17 cellular contexts compared by ENCODE assay signal in the genomic region with DNA sequence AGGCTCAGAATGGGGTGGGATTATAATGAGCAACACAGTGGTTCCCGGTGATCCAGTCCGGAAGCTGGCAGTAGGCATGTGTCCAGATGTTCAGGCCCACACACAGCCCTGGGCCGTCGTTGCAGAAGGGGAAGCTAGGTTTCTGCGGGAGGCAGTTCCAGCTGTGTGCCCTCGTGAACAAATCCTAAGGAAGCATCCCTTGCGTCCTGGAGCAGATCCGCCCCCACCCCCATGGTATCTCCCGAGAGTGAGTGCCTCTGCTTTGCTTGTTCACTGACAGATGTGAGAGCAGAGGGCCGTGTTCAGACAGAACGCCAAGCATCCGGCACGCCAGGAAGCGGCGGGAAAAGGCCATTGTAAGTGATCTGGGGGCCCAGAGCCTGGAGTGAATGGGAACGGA.
DNase-seq lines count a peak whose midpoint lies in the region; ATAC-seq and TF ChIP-seq lines count a peak whose summit lies in the region.
"Had no signal": no experiment of that assay in that cellular context is flagged by ENCODE, and none has a peak within 500 bp of the region (broad histone marks: within the 10 kb centered on the region; RNA-seq: fewer than 3 reads in every experiment).

No MANE protein-coding gene starts in this region.

- H3K27ac Mint-ChIP-seq in activated CD4-positive, alpha-beta T cell treated with anti-CD3 and anti-CD28 coated beads, Interleukin-2, amount 10 ng/mL, durations not matched to agents 7 days and 5 days, result no peak overlapping the region
- H3K27ac Mint-ChIP-seq: activated CD4-positive, alpha-beta T cell treated with anti-CD3 and anti-CD28 coated beads, Interleukin-2, amount 10 ng/mL, durations not matched to agents 24 days and 14 days; activated naive CD4-positive, alpha-beta T cell treated with anti-CD3 and anti-CD28 coated beads, Interleukin-2, amount 10 ng/mL, durations not matched to agents 7 days and 5 days had no signal

- no peak overlapping the region for H2AK5ac ChIP-seq in neuronal stem cell (ENCODE audit: low read depth, low read length)

- no peaks in the 10 kb centered on the region for H3K9me3 Mint-ChIP-seq in activated CD4-positive, alpha-beta T cell treated with anti-CD3 and anti-CD28 coated beads, Interleukin-2, amount 10 ng/mL, durations not matched to agents 7 days and 5 days
- H3K9me3 Mint-ChIP-seq: activated CD4-positive, alpha-beta T cell treated with anti-CD3 and anti-CD28 coated beads, Interleukin-2, amount 10 ng/mL, durations not matched to agents 24 days and 14 days; activated naive CD4-positive, alpha-beta T cell treated with anti-CD3 and anti-CD28 coated beads, Interleukin-2, amount 10 ng/mL, durations not matched to agents 7 days and 5 days had no signal

- no peak overlapping the region for H2BK120ac ChIP-seq in neuronal stem cell (ENCODE audit: low read depth, low read length)

- H3K4me3 Mint-ChIP-seq in activated CD4-positive, alpha-beta T cell treated with anti-CD3 and anti-CD28 coated beads, Interleukin-2, amount 10 ng/mL, durations not matched to agents 7 days and 5 days, result no peak overlapping the region
- H3K4me3 Mint-ChIP-seq: activated CD4-positive, alpha-beta T cell treated with anti-CD3 and anti-CD28 coated beads, Interleukin-2, amount 10 ng/mL, durations not matched to agents 24 days and 14 days; activated naive CD4-positive, alpha-beta T cell treated with anti-CD3 and anti-CD28 coated beads, Interleukin-2, amount 10 ng/mL, durations not matched to agents 7 days and 5 days had no signal

- H3K27me3 ChIP-seq in neuronal stem cell (ENCODE audit: control insufficient read depth in 3 of 3, insufficient read depth in 3 of 3, low read depth in 1 of 3, low read length in 3 of 3) (no peaks in the 10 kb centered on the region), thyroid gland (no peaks in the 10 kb centered on the region)
- H3K27me3 ChIP-seq: BLaER1, brain microvascular endothelial cell, neutrophil had no signal

- no peak overlapping the region for H3K18ac ChIP-seq in neuronal stem cell (ENCODE audit: low read length)

- ATAC-seq in HG03520 (IDR thresholded peaks at IDR 0.05; ENCODE audit: unreplicated experiment), result no peak

- no peaks in the 10 kb centered on the region for H3K9me3 ChIP-seq in neuronal stem cell (replicated peaks in 1 of 2; ENCODE audit: control insufficient read depth in 2 of 2, insufficient read depth in 1 of 2, low read depth in 1 of 2, low read length in 2 of 2)
- H3K9me3 ChIP-seq in thyroid gland, result no peaks in the 10 kb centered on the region
- H3K9me3 ChIP-seq: BLaER1, neutrophil had no signal

- no CpG with 5 or more reads among the region's 16 CpGs for WGBS in neuronal stem cell (ENCODE audit: extremely low coverage in 2 of 2, insufficient read length in 2 of 2, insufficient replicate concordance in 1 of 2), 2 donors
- WGBS in thyroid gland, 2 donors, result 66 to 69% methylated on average over 16 of the region's 16 CpGs

- peak; percentile 13 for DNase-seq in GM03348 (ENCODE audit: low spot score)
- DNase-seq in head of caudate nucleus, result peak in 23 of 42 donors; percentile 17 to 60 (median 39)
- no peak for DNase-seq in neuronal stem cell (ENCODE audit: low spot score)
- DNase-seq in thyroid gland, result no peak
- no peak for DNase-seq in NCI-H446 (lab: John Stamatoyannopoulos, UW)
- DNase-seq in activated CD4-positive, alpha-beta T cell treated with anti-CD3 and anti-CD28 coated beads, Interleukin-2, amount 10 ng/mL, durations not matched to agents 7 days and 5 days, result no peak
- DNase-seq: activated CD4-positive, alpha-beta T cell treated with anti-CD3 and anti-CD28 coated beads, Interleukin-2, amount 10 ng/mL, durations not matched to agents 24 days and 14 days; activated naive CD4-positive, alpha-beta T cell treated with anti-CD3 and anti-CD28 coated beads, Interleukin-2, amount 10 ng/mL, durations not matched to agents 7 days and 5 days; NCI-H1930; stimulated activated CD4-positive, alpha-beta T cell treated with anti-CD3 and anti-CD28 coated beads, Interleukin-4, amount 100 ng/mL, for 24 hours; stimulated activated CD8-positive, alpha-beta memory T cell treated with anti-CD3 and anti-CD28 coated beads, Interleukin-4, amount 100 ng/mL, for 48 hours had no signal

- POLR2A ChIA-PET in activated CD4-positive, alpha-beta T cell treated with anti-CD3 and anti-CD28 coated beads, Interleukin-2, amount 10 ng/mL, durations not matched to agents 7 days and 5 days (lab: Charles Lee), result no interaction called here

- no peaks in the 10 kb centered on the region for H3K79me1 ChIP-seq in neuronal stem cell (ENCODE audit: low read depth, low read length)

- CTCF ChIA-PET in activated CD4-positive, alpha-beta T cell treated with anti-CD3 and anti-CD28 coated beads, Interleukin-2, amount 10 ng/mL, durations not matched to agents 7 days and 5 days (lab: Charles Lee), result interaction anchor here (0.8 to 9.0 kb wide), 5 partner anchors 8 to 243 kb away, joined by 3 to 59 read pairs (median 9); no protein-coding TSS in a partner anchor

- H3K36me3 ChIP-seq in neuronal stem cell (replicated peaks in 1 of 2; ENCODE audit: control insufficient read depth in 2 of 2, insufficient read depth in 2 of 2, low read length in 2 of 2) (no peaks in the 10 kb centered on the region), thyroid gland (no peaks in the 10 kb centered on the region)
- H3K36me3 ChIP-seq: brain microvascular endothelial cell, neutrophil had no signal

- H4K91ac ChIP-seq in neuronal stem cell (ENCODE audit: low read depth, low read length, poor library complexity), result no peak overlapping the region

- H2AFZ ChIP-seq in neuronal stem cell (ENCODE audit: low read length), result peak overlapping the region; percentile 92

- TF ChIP-seq POLR2A in thyroid gland (IDR thresholded peaks at IDR 0.05), result no peak

- H3K4ac ChIP-seq in neuronal stem cell (ENCODE audit: low read length), result no peak overlapping the region

- no peaks in the 10 kb centered on the region for H3K36me3 Mint-ChIP-seq in activated CD4-positive, alpha-beta T cell treated with anti-CD3 and anti-CD28 coated beads, Interleukin-2, amount 10 ng/mL, durations not matched to agents 7 days and 5 days (ENCODE audit: low read depth)

- H3K4me3 ChIP-seq in neuronal stem cell (ENCODE audit: low read length in 2 of 2) (peak overlapping the region in 1 of 2 donors; percentile 23), thyroid gland (replicated peaks in 1 of 3) (no peak overlapping the region)
- H3K4me3 ChIP-seq: BLaER1, SK-N-MC had no signal

- intact Hi-C loops in head of caudate nucleus (cut with DNase I), result loop anchor here (5.0 to 10.0 kb wide), 3 partner anchors 125 to 375 kb away; a partner anchor contains a TSS
- intact Hi-C loops in thyroid gland (cut with DNase I), result loop anchor here (5.0 to 10.0 kb wide), 2 partner anchors 148 to 375 kb away; no protein-coding TSS in a partner anchor

- no peak overlapping the region for H3K23ac ChIP-seq in neuronal stem cell (ENCODE audit: low read depth, low read length, poor library complexity)

- no peak overlapping the region for H2BK5ac ChIP-seq in neuronal stem cell (ENCODE audit: low read length)

- TF ChIP-seq CTCF in thyroid gland (IDR thresholded peaks at IDR 0.05), result no peak

- H3K14ac ChIP-seq in neuronal stem cell (ENCODE audit: low read length), result no peak overlapping the region

- no peak overlapping the region for H4K8ac ChIP-seq in neuronal stem cell (ENCODE audit: low read depth, low read length)

- H3K9ac ChIP-seq in neuronal stem cell (ENCODE audit: low read depth, low read length, poor library complexity), result no peak overlapping the region
- H3K9ac ChIP-seq: BLaER1 had no signal

- no peaks in the 10 kb centered on the region for H3K4me1 Mint-ChIP-seq in activated CD4-positive, alpha-beta T cell treated with anti-CD3 and anti-CD28 coated beads, Interleukin-2, amount 10 ng/mL, durations not matched to agents 7 days and 5 days
- H3K4me1 Mint-ChIP-seq: activated CD4-positive, alpha-beta T cell treated with anti-CD3 and anti-CD28 coated beads, Interleukin-2, amount 10 ng/mL, durations not matched to agents 24 days and 14 days; activated naive CD4-positive, alpha-beta T cell treated with anti-CD3 and anti-CD28 coated beads, Interleukin-2, amount 10 ng/mL, durations not matched to agents 7 days and 5 days had no signal

- H3K4me2 ChIP-seq in neuronal stem cell (ENCODE audit: insufficient read depth, low read length, poor library complexity, severe bottlenecking), result no peak overlapping the region
- H3K4me2 ChIP-seq: BLaER1 had no signal

- no peaks in the 10 kb centered on the region for H3K27me3 Mint-ChIP-seq in activated CD4-positive, alpha-beta T cell treated with anti-CD3 and anti-CD28 coated beads, Interleukin-2, amount 10 ng/mL, durations not matched to agents 7 days and 5 days
- H3K27me3 Mint-ChIP-seq: activated CD4-positive, alpha-beta T cell treated with anti-CD3 and anti-CD28 coated beads, Interleukin-2, amount 10 ng/mL, durations not matched to agents 24 days and 14 days; activated naive CD4-positive, alpha-beta T cell treated with anti-CD3 and anti-CD28 coated beads, Interleukin-2, amount 10 ng/mL, durations not matched to agents 7 days and 5 days had no signal

- peak overlapping the region; percentile 45 for H3K27ac ChIP-seq in angular gyrus (ENCODE audit: low read depth, low read length)
- H3K27ac ChIP-seq in neuronal stem cell (replicated peaks; ENCODE audit: low read length), result no peak overlapping the region
- H3K27ac ChIP-seq in thyroid gland, result peak overlapping the region in 1 of 3 donors; percentile 43
- H3K27ac ChIP-seq: BLaER1, brain microvascular endothelial cell, neutrophil, SK-N-MC had no signal

- H2BK15ac ChIP-seq in neuronal stem cell (ENCODE audit: low read length), result no peak overlapping the region

- no peak overlapping the region for H2BK12ac ChIP-seq in neuronal stem cell (ENCODE audit: low read length)

- H3K4me1 ChIP-seq in neuronal stem cell (ENCODE audit: control insufficient read depth in 2 of 2, insufficient read depth in 1 of 2, low read depth in 1 of 2, low read length in 2 of 2) (peaks cover 10 to 30% of the 10 kb centered on the region in 2 donors), thyroid gland (no peaks in the 10 kb centered on the region)

Comparison
In these comparisons a context has a peak if more than half of its experiments do, and no peak if none do; other contexts are left out.
1. DNase-seq: peak in GM03348 (single experiment) and head of caudate nucleus (23 of 42); none in neuronal stem cell (single experiment), thyroid gland (0 of 2), NCI-H446 (0 of 2) and activated CD4-positive, alpha-beta T cell treated with anti-CD3 and anti-CD28 coated beads, Interleukin-2, amount 10 ng/mL, durations not matched to agents 7 days and 5 days (single experiment).